7 cellular contexts compared by ENCODE assay signal in genomic region chr16:84818133-84818532, GRCh38. TPM values are rescaled to one million over a fixed set of nuclear protein-coding genes. Genes with fewer than 3 reads are reported as not detected.
"Had no signal": no experiment of that assay in that cellular context is flagged by ENCODE, and none has a peak within 500 bp of the region (broad histone marks: within the 10 kb centered on the region; RNA-seq: fewer than 3 reads in every experiment).

No MANE protein-coding gene starts in this region.

- DNase-seq: IMR-90, KBM-7, KG1 had no signal

- H3K27ac ChIP-seq: HL-60, KMS-11 had no signal

- H3K4me2 ChIP-seq: KMS-11 had no signal

- H3K9ac ChIP-seq: KMS-11 had no signal

- H3K27ac Mint-ChIP-seq: IgD-negative memory B cell had no signal

- H3K36me3 Mint-ChIP-seq: IgD-negative memory B cell had no signal

RNA-seq across cellular contexts. Expression of gene CRISPLD2, which starts 1.7 kb away (rescaled TPM):
- total RNA-seq: HT1080 had no signal
- polyA plus RNA-seq: IgD-negative memory B cell had no signal
